In genomic region chr19:34964598-34964997, GRCh38 we compare ENCODE assay signal across 8 cellular contexts. TPM values are rescaled to one million over a fixed set of nuclear protein-coding genes. Genes with fewer than 3 reads are reported as not detected.
A peak's percentile ranks its signal among the peaks of the same experiment; 100 is the strongest.
DNase-seq lines count a peak whose midpoint lies in the region; ATAC-seq and TF ChIP-seq lines count a peak whose summit lies in the region.

No MANE protein-coding gene starts in this region.

- H3K36me3 Mint-ChIP-seq in activated CD4-positive, alpha-beta T cell treated with anti-CD3 and anti-CD28 coated beads for 36 hours (ENCODE audit: low read depth): peaks cover 46% of the 10 kb centered on the region
- peaks cover 47% of the 10 kb centered on the region for H3K36me3 Mint-ChIP-seq in T-cell

- H3K4me3 ChIP-seq in foreskin fibroblast (ENCODE audit: low read depth in 1 of 2, low read length in 2 of 2): peak overlapping the region; percentile 69 to 70
- peak overlapping the region; percentile 91 for H3K4me3 ChIP-seq in skeletal muscle cell (ENCODE audit: low read depth, low read length)

- H3K4me3 Mint-ChIP-seq in activated CD4-positive, alpha-beta T cell treated with anti-CD3 and anti-CD28 coated beads for 36 hours: peak overlapping the region; percentile 62
- peak overlapping the region; percentile 78 to 95 (median 93) for H3K4me3 Mint-ChIP-seq in T-cell

- no peak for DNase-seq in activated CD4-positive, alpha-beta T cell treated with anti-CD3 and anti-CD28 coated beads for 36 hours
- no peak for DNase-seq in activated CD4-positive, alpha-beta T cell treated with anti-CD3 and anti-CD28 coated beads for 1 hour
- no peak for DNase-seq in T-cell
- DNase-seq in foreskin fibroblast: no peak
- no peak for DNase-seq in skeletal muscle cell (ENCODE audit: low read depth)
- DNase-seq in NCI-H2196 (lab: John Stamatoyannopoulos, UW; ENCODE audit: unreplicated experiment): no peak
- no peak for DNase-seq in nucleus accumbens (lab: John Stamatoyannopoulos, UW)

- intact Hi-C loops in activated CD4-positive, alpha-beta T cell treated with anti-CD3 and anti-CD28 coated beads for 36 hours (cut with DNase I, micrococcal nuclease): loop anchor here in 1 of 2 experiments (5.0 kb wide), 1 partner anchor 38 kb away; the partner anchor contains the start of gene GRAMD1A

- H3K27me3 Mint-ChIP-seq in activated CD4-positive, alpha-beta T cell treated with anti-CD3 and anti-CD28 coated beads for 36 hours: no peaks in the 10 kb centered on the region
- no peaks in the 10 kb centered on the region for H3K27me3 Mint-ChIP-seq in T-cell

- H3K9me3 Mint-ChIP-seq in activated CD4-positive, alpha-beta T cell treated with anti-CD3 and anti-CD28 coated beads for 36 hours (ENCODE audit: low read depth): peaks cover 50% of the 10 kb centered on the region
- peaks cover 19 to 48% (median 36%) of the 10 kb centered on the region in 3 donors for H3K9me3 Mint-ChIP-seq in T-cell

- no peak for ATAC-seq in activated CD4-positive, alpha-beta T cell treated with anti-CD3 and anti-CD28 coated beads for 36 hours
- no peak for ATAC-seq in T-cell (replicated peaks in 1 of 4)
- ATAC-seq in HG03135 (IDR thresholded peaks at IDR 0.05; ENCODE audit: unreplicated experiment): no peak

- no peak overlapping the region for H3K27ac Mint-ChIP-seq in activated CD4-positive, alpha-beta T cell treated with anti-CD3 and anti-CD28 coated beads for 36 hours
- H3K27ac Mint-ChIP-seq in T-cell: peak overlapping the region; percentile 72 to 74

- CTCF ChIA-PET in activated CD4-positive, alpha-beta T cell treated with anti-CD3 and anti-CD28 coated beads for 36 hours (lab: Charles Lee): interaction anchor here (1.6 kb wide), 1 partner anchor 79 kb away, joined by 3 read pairs; no protein-coding TSS in a partner anchor
- CTCF ChIA-PET in T-cell (lab: Charles Lee): no interaction called here

- H3K4me1 Mint-ChIP-seq in activated CD4-positive, alpha-beta T cell treated with anti-CD3 and anti-CD28 coated beads for 36 hours: peaks cover 24% of the 10 kb centered on the region
- peaks cover 24 to 34% (median 26%) of the 10 kb centered on the region in 3 donors for H3K4me1 Mint-ChIP-seq in T-cell

- POLR2A ChIA-PET in activated CD4-positive, alpha-beta T cell treated with anti-CD3 and anti-CD28 coated beads for 36 hours (lab: Charles Lee): no interaction called here
- POLR2A ChIA-PET in T-cell (lab: Charles Lee): no interaction called here

- TF ChIP-seq CTCF in foreskin fibroblast (IDR thresholded peaks at IDR 0.05; ENCODE audit: low read depth, low read length): no peak

RNA-seq across cellular contexts. Expression of gene ZNF792, which starts 0.6 kb away (rescaled TPM):
- 1 to 10 TPM; 5.6 to 5.7 TPM for total RNA-seq in activated CD4-positive, alpha-beta T cell treated with anti-CD3 and anti-CD28 coated beads for 36 hours
- 10 to 100 TPM; 14.1 to 29.0 (median 26.8) TPM for total RNA-seq in T-cell

RNA-seq across cellular contexts. Expression of gene GRAMD1A, which starts 35.5 kb away (rescaled TPM):
- total RNA-seq in activated CD4-positive, alpha-beta T cell treated with anti-CD3 and anti-CD28 coated beads for 36 hours: 100 to 1,000 TPM; 185 to 227 TPM
- 100 to 1,000 TPM; 189 to 318 (median 227) TPM for total RNA-seq in T-cell

RNA-seq across cellular contexts. Expression of gene ZNF30, which starts 37.9 kb away (rescaled TPM):
- total RNA-seq in activated CD4-positive, alpha-beta T cell treated with anti-CD3 and anti-CD28 coated beads for 36 hours: 1 to 10 TPM; 5.7 to 6.2 TPM
- 10 to 100 TPM in 2 of 5 donors, 1 to 10 TPM in 3; 3.2 to 10.5 (median 8.7) TPM for total RNA-seq in T-cell
